Comparison of ENCODE assay signal across 10 cellular contexts in genomic region chr13:30159446-30159839, GRCh38.
DNase-seq lines count a peak whose midpoint lies in the region; ATAC-seq and TF ChIP-seq lines count a peak whose summit lies in the region.
"Had no signal": no experiment of that assay in that cellular context is flagged by ENCODE, and none has a peak within 500 bp of the region (broad histone marks: within the 10 kb centered on the region; RNA-seq: fewer than 3 reads in every experiment).

No MANE protein-coding gene starts in this region.

- H3K4me3 ChIP-seq in colonic mucosa: no peak overlapping the region

- H3K9me3 Mint-ChIP-seq in stimulated activated naive CD8-positive, alpha-beta T cell treated with anti-CD3 and anti-CD28 coated beads, Interleukin-15, Interleukin-2, amounts not matched to agents 100 ng/mL and 50 ng/mL, for 24 hours: peaks cover 4% of the 10 kb centered on the region

- peaks cover 41% of the 10 kb centered on the region for H3K4me1 Mint-ChIP-seq in stimulated activated naive CD8-positive, alpha-beta T cell treated with anti-CD3 and anti-CD28 coated beads, Interleukin-15, Interleukin-2, amounts not matched to agents 100 ng/mL and 50 ng/mL, for 24 hours (ENCODE audit: low read depth)

- H3K9ac ChIP-seq in colonic mucosa (ENCODE audit: low read depth in 2 of 2, low read length in 2 of 2): no peak overlapping the region

- no peaks in the 10 kb centered on the region for H3K27me3 ChIP-seq in colonic mucosa

- H3K4me1 ChIP-seq in colonic mucosa: no peaks in the 10 kb centered on the region

- no peaks in the 10 kb centered on the region for H3K9me3 ChIP-seq in colonic mucosa

- H3K27me3 Mint-ChIP-seq in stimulated activated naive CD8-positive, alpha-beta T cell treated with anti-CD3 and anti-CD28 coated beads, Interleukin-15, Interleukin-2, amounts not matched to agents 100 ng/mL and 50 ng/mL, for 24 hours: no peaks in the 10 kb centered on the region

- peak overlapping the region; percentile 46 for H3K4me3 Mint-ChIP-seq in stimulated activated naive CD8-positive, alpha-beta T cell treated with anti-CD3 and anti-CD28 coated beads, Interleukin-15, Interleukin-2, amounts not matched to agents 100 ng/mL and 50 ng/mL, for 24 hours
- H3K4me3 Mint-ChIP-seq: B cell had no signal

- ATAC-seq in HG03139 (IDR thresholded peaks at IDR 0.05; ENCODE audit: unreplicated experiment) (no peak), HG03039 (IDR thresholded peaks at IDR 0.05; ENCODE audit: unreplicated experiment) (no peak)

- no peak overlapping the region for H3K27ac ChIP-seq in colonic mucosa

- H3K27ac Mint-ChIP-seq in stimulated activated naive CD8-positive, alpha-beta T cell treated with anti-CD3 and anti-CD28 coated beads, Interleukin-15, Interleukin-2, amounts not matched to agents 100 ng/mL and 50 ng/mL, for 24 hours: peak overlapping the region; percentile 4
- H3K27ac Mint-ChIP-seq: B cell had no signal

- no peaks in the 10 kb centered on the region for H3K36me3 ChIP-seq in colonic mucosa

- no peak for TF ChIP-seq CTCF in colonic mucosa (IDR thresholded peaks at IDR 0.05)

- DNase-seq in activated T-cell treated with anti-CD3 and anti-CD28 coated beads for 24 hours (ENCODE audit: low read depth): peak; percentile 54
- no peak for DNase-seq in activated T-cell treated with anti-CD3 and anti-CD28 coated beads for 4 hours
- DNase-seq in activated CD8-positive, alpha-beta memory T cell treated with anti-CD3 and anti-CD28 coated beads for 48 hours (ENCODE audit: low read depth in 2 of 3, low spot score in 2 of 3): peak in 2 of 3 experiments; percentile 18 to 20
- peak; percentile 94 for DNase-seq in glomerular visceral epithelial cell (ENCODE audit: extremely low spot score)
- no peak for DNase-seq in colonic mucosa
- DNase-seq: activated CD4-positive, CD25-positive, alpha-beta regulatory T cell treated with anti-CD3 and anti-CD28 coated beads, Interleukin-2, amount 50 U/mL, for 72 hours had no signal

- no peaks in the 10 kb centered on the region for H3K36me3 Mint-ChIP-seq in stimulated activated naive CD8-positive, alpha-beta T cell treated with anti-CD3 and anti-CD28 coated beads, Interleukin-15, Interleukin-2, amounts not matched to agents 100 ng/mL and 50 ng/mL, for 24 hours (ENCODE audit: low read depth)

- intact Hi-C loops in colonic mucosa (cut with DNase I): no loop called here

Comparison
In these comparisons a context has a peak if more than half of its experiments do, and no peak if none do; other contexts are left out.
1. DNase-seq: peak in activated T-cell treated with anti-CD3 and anti-CD28 coated beads for 24 hours (single experiment), activated CD8-positive, alpha-beta memory T cell treated with anti-CD3 and anti-CD28 coated beads for 48 hours (2 of 3) and glomerular visceral epithelial cell (single experiment); none in activated T-cell treated with anti-CD3 and anti-CD28 coated beads for 4 hours (single experiment) and colonic mucosa (single experiment).